ENCODE assay signal across 30 cellular contexts in genomic region chr6:40427196-40427595, GRCh38.
"Had no signal": no experiment of that assay in that cellular context is flagged by ENCODE, and none has a peak within 500 bp of the region (broad histone marks: within the 10 kb centered on the region; RNA-seq: fewer than 3 reads in every experiment).

No MANE protein-coding gene starts in this region.

- DNase-seq: activated CD4-positive, alpha-beta T cell treated with anti-CD3 and anti-CD28 coated beads for 48 hours; activated CD4-positive, alpha-beta T cell treated with anti-CD3 and anti-CD28 coated beads, Interleukin-2, amount 50 U/mL, for 48 hours; activated CD8-positive, alpha-beta memory T cell treated with anti-CD3 and anti-CD28 coated beads for 24 hours; activated effector memory CD4-positive, alpha-beta T cell treated with Interleukin-2 at 50 U/mL for 16 hours; activated naive CD4-positive, alpha-beta T cell treated with anti-CD3 and anti-CD28 coated beads for 36 hours; activated naive CD8-positive, alpha-beta T cell treated with anti-CD3 and anti-CD28 coated beads for 36 hours; brain microvascular endothelial cell; dorsolateral prefrontal cortex; effector memory CD4-positive, alpha-beta T cell; head of caudate nucleus; hypothalamus; immature natural killer cell; kidney; left colon; mammary epithelial cell; midbrain; naive thymus-derived CD8-positive, alpha-beta T cell; small intestine; stimulated activated CD4-positive, alpha-beta T cell treated with anti-CD3 and anti-CD28 coated beads, Interleukin-1b, Interleukin-23, amount 100 ng/mL, for 48 hours; stimulated activated CD4-positive, alpha-beta T cell treated with anti-CD3 and anti-CD28 coated beads, Interleukin-4, amount 100 ng/mL, for 4 hours; stimulated activated CD8-positive, alpha-beta memory T cell treated with anti-CD3 and anti-CD28 coated beads, Interleukin-4, amount 100 ng/mL, for 48 hours; stimulated activated naive CD4-positive, alpha-beta T cell; T-helper 9 cell; uterus; WERI-Rb-1 had no signal

- H3K36me3 ChIP-seq: adrenal gland, ascending aorta, brain microvascular endothelial cell, uterus had no signal

- H3K4me1 ChIP-seq: adrenal gland, ascending aorta, uterus had no signal

- H3K9me3 ChIP-seq: adrenal gland, ascending aorta, uterus had no signal

- H3K4me3 ChIP-seq: adrenal gland, ascending aorta, coronary artery, dorsolateral prefrontal cortex, uterus had no signal

- H3K27me3 ChIP-seq: adrenal gland, ascending aorta, brain microvascular endothelial cell, dorsolateral prefrontal cortex, uterus had no signal

- ATAC-seq: activated CD4-positive, CD25-positive, alpha-beta regulatory T cell treated with anti-CD3 and anti-CD28 coated beads, Interleukin-2, amount 50 U/mL, for 24 hours; left colon; naive thymus-derived CD8-positive, alpha-beta T cell; sciatic nerve had no signal

- H3K27ac ChIP-seq: adrenal gland, ascending aorta, brain microvascular endothelial cell, coronary artery, uterus, WERI-Rb-1 had no signal
